8 cellular contexts compared by ENCODE assay signal in genomic region chr4:148443550-148444295, GRCh38. TPM values are rescaled to one million over a fixed set of nuclear protein-coding genes. Genes with fewer than 3 reads are reported as not detected.
A peak's percentile ranks its signal among the peaks of the same experiment; 100 is the strongest.
DNase-seq lines count a peak whose midpoint lies in the region; TF ChIP-seq lines count a peak whose summit lies in the region.

No MANE protein-coding gene starts in this region.

- peak overlapping the region; percentile 27 for H3K9ac ChIP-seq in mesendoderm (ENCODE audit: low read length)

- H3K79me2 ChIP-seq in mesendoderm (ENCODE audit: control insufficient read depth, insufficient read depth, low read length): no peaks in the 10 kb centered on the region

- no CpG with 5 or more reads among the region's 61 CpGs for WGBS in mesendoderm (ENCODE audit: extremely low coverage, insufficient coverage, low lambda C conversion rate)

- peak overlapping the region; percentile 42 for H3K56ac ChIP-seq in mesendoderm (ENCODE audit: low read length)

- no peaks in the 10 kb centered on the region for H3K79me1 ChIP-seq in mesendoderm (ENCODE audit: low read length)

- no peaks in the 10 kb centered on the region for H3K4me1 ChIP-seq in mesendoderm (ENCODE audit: control insufficient read depth, low read depth, low read length)

- peak overlapping the region; percentile 73 to 74 for H3K27ac ChIP-seq in coronary artery
- no peak overlapping the region for H3K27ac ChIP-seq in mesendoderm (ENCODE audit: low read depth, low read length)

- no peak overlapping the region for H4K8ac ChIP-seq in mesendoderm (ENCODE audit: low read depth, low read length)

- no peak overlapping the region for H2BK15ac ChIP-seq in mesendoderm (replicated peaks; ENCODE audit: low read depth)

- H4K5ac ChIP-seq in mesendoderm (ENCODE audit: low read length): no peak overlapping the region

- no peak overlapping the region for H3K23ac ChIP-seq in mesendoderm (ENCODE audit: low read length)

- H2AK5ac ChIP-seq in mesendoderm (ENCODE audit: low read length): no peak overlapping the region

- peaks cover 10% of the 10 kb centered on the region for H3K27me3 ChIP-seq in mesendoderm (ENCODE audit: insufficient read depth, low read length, poor library complexity)

- H3K4me3 ChIP-seq in GM12865 (ENCODE audit: low read depth, low read length) (peak overlapping the region; percentile 83), coronary artery (peak overlapping the region; percentile 91), mesendoderm (ENCODE audit: low read length) (peak overlapping the region; percentile 39)

- no peak overlapping the region for H3K18ac ChIP-seq in mesendoderm (ENCODE audit: low read length)

- no peaks in the 10 kb centered on the region for H3K36me3 ChIP-seq in mesendoderm (ENCODE audit: control insufficient read depth, insufficient read depth, low read length)

- H3K4me2 ChIP-seq in mesendoderm (ENCODE audit: low read length): peak overlapping the region; percentile 83

- no peak overlapping the region for H2BK120ac ChIP-seq in mesendoderm (ENCODE audit: low read depth, low read length)

- H2BK5ac ChIP-seq in mesendoderm (ENCODE audit: low read length): no peak overlapping the region

- DNase-seq in GM12865 (ENCODE audit: low read depth) (peak; percentile 7), coronary artery (ENCODE audit: low spot score) (peak; percentile 80), mesendoderm (peak; percentile 6), COLO829 (ENCODE audit: low spot score) (no peak), NCI-H128 (lab: John Stamatoyannopoulos, UW; ENCODE audit: unreplicated experiment) (no peak), mesenteric fat pad (ENCODE audit: low spot score) (no peak)
- DNase-seq in activated CD4-positive, alpha-beta T cell treated with anti-CD3 and anti-CD28 coated beads for 1 hour: peak; percentile 19
- DNase-seq in stimulated activated naive CD4-positive, alpha-beta T cell treated with Interleukin-2 at 50 U/mL for 16 hours (lab: John Stamatoyannopoulos, UW): peak; percentile 36

- TF ChIP-seq CTCF in GM12865 (IDR thresholded peaks at IDR 0.05; ENCODE audit: insufficient read depth, low read depth, low read length, missing control alignments) (no peak), coronary artery (IDR thresholded peaks at IDR 0.05) (no peak)

- H3K4ac ChIP-seq in mesendoderm (ENCODE audit: low read depth, low read length): no peak overlapping the region

RNA-seq across cellular contexts. Expression of gene NR3C2, which starts 1.5 kb away (rescaled TPM):
- polyA plus RNA-seq in mesendoderm (2013, experiment 1 of 2): 0.44 TPM
- polyA plus RNA-seq in mesendoderm (2013, experiment 2 of 2): 0.80 TPM
- total RNA-seq in mesenteric fat pad: 7.1 TPM

Comparison
In these comparisons a context has a peak if more than half of its experiments do, and no peak if none do; other contexts are left out.
1. DNase-seq: peak in GM12865 (single experiment), activated CD4-positive, alpha-beta T cell treated with anti-CD3 and anti-CD28 coated beads for 1 hour (single experiment), coronary artery (single experiment), mesendoderm (single experiment) and stimulated activated naive CD4-positive, alpha-beta T cell treated with Interleukin-2 at 50 U/mL for 16 hours (single experiment); none in COLO829 (single experiment), NCI-H128 (single experiment) and mesenteric fat pad (single experiment).
2. H3K4me3 ChIP-seq: peak in every context shown above with its lines; median percentile 91 in coronary artery; 83 in GM12865; 39 in mesendoderm.